ENCODE assay signal across 1 cellular context in the genomic region with DNA sequence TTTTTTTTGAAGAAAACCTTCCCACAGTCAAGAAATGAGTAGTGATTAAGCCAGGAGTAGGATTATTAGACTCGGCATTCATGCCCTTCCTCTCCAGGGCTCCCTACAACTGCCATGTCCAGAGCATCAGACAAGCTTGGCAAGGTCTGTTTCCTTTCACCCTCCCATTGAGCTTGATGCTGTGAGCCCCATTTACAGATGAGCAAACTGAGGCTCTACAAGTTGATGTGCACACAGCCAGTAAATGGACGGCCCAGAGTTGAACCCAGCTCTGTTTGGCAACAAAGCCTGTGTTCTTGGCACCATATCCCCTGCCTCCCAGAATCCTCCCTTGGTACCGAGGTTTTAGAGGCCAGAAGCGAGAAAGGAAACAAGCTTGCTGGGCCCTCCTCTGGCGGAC.
TF ChIP-seq lines count a peak whose summit lies in the region.

No MANE protein-coding gene starts in this region.

TF ChIP-seq in K562, 482 proteins besides CTCF, POLR2A, EP300 and RAD21 (continued from another document and continues in another):
- no peak for TF ChIP-seq E2F8 (IDR thresholded peaks at IDR 0.05; ENCODE audit: low read depth, partially characterized antibody)
- no peak for TF ChIP-seq SETDB1 (IDR thresholded peaks at IDR 0.05; ENCODE audit: low read length)
- no peak for TF ChIP-seq MTA3 (IDR thresholded peaks at IDR 0.05; ENCODE audit: borderline replicate concordance)
- TF ChIP-seq, protein P1, sequence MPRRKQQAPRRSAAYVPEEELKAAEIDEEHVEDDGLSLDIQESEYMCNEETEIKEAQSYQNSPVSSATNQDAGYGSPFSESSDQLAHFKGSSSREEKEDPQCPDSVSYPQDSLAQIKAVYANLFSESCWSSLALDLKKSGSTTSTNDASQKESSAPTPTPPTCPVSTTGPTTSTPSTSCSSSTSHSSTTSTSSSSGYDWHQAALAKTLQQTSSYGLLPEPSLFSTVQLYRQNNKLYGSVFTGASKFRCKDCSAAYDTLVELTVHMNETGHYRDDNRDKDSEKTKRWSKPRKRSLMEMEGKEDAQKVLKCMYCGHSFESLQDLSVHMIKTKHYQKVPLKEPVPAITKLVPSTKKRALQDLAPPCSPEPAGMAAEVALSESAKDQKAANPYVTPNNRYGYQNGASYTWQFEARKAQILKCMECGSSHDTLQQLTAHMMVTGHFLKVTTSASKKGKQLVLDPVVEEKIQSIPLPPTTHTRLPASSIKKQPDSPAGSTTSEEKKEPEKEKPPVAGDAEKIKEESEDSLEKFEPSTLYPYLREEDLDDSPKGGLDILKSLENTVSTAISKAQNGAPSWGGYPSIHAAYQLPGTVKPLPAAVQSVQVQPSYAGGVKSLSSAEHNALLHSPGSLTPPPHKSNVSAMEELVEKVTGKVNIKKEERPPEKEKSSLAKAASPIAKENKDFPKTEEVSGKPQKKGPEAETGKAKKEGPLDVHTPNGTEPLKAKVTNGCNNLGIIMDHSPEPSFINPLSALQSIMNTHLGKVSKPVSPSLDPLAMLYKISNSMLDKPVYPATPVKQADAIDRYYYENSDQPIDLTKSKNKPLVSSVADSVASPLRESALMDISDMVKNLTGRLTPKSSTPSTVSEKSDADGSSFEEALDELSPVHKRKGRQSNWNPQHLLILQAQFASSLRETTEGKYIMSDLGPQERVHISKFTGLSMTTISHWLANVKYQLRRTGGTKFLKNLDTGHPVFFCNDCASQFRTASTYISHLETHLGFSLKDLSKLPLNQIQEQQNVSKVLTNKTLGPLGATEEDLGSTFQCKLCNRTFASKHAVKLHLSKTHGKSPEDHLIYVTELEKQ (CRISPR knock-in tag; IDR thresholded peaks at IDR 0.05), result no peak
- peak; percentile 24; the same call in 1 of the 2 replicates for TF ChIP-seq ZKSCAN1 (IDR thresholded peaks at IDR 0.05; ENCODE audit: low read depth, low read length)
- TF ChIP-seq FIP1L1 (IDR thresholded peaks at IDR 0.05; ENCODE audit: low read depth, low read length, poor library complexity, severe bottlenecking), result no peak
- no peak for TF ChIP-seq LCOR (CRISPR knock-in tag; IDR thresholded peaks at IDR 0.05)
- no peak for TF ChIP-seq TEAD1 (CRISPR knock-in tag; IDR thresholded peaks at IDR 0.05)
- TF ChIP-seq SMARCE1 (IDR thresholded peaks at IDR 0.05), result no peak
- no peak for TF ChIP-seq IRF9 (tag; IDR thresholded peaks at IDR 0.05)
- no peak for TF ChIP-seq HSF4 (CRISPR knock-in tag; IDR thresholded peaks at IDR 0.05; ENCODE audit: borderline replicate concordance)
- no peak for TF ChIP-seq NONO (IDR thresholded peaks at IDR 0.05; ENCODE audit: low read depth in 2 of 2, low read length in 1 of 2)
- no peak for TF ChIP-seq ARID3A (IDR thresholded peaks at IDR 0.05; ENCODE audit: borderline replicate concordance, low read depth, low read length)
- TF ChIP-seq, protein P2, sequence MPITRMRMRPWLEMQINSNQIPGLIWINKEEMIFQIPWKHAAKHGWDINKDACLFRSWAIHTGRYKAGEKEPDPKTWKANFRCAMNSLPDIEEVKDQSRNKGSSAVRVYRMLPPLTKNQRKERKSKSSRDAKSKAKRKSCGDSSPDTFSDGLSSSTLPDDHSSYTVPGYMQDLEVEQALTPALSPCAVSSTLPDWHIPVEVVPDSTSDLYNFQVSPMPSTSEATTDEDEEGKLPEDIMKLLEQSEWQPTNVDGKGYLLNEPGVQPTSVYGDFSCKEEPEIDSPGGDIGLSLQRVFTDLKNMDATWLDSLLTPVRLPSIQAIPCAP (CRISPR knock-in tag; IDR thresholded peaks at IDR 0.05; ENCODE audit: borderline replicate concordance), result no peak
- no peak for TF ChIP-seq GABPB2 (CRISPR knock-in tag; conservative IDR thresholded peaks at IDR 0.05)
- 0 out of 2 replicates have a peak, but pooled peaks have one; percentile 11 for TF ChIP-seq RB1 (IDR thresholded peaks at IDR 0.05; ENCODE audit: low read depth)
- TF ChIP-seq TAL1 (IDR thresholded peaks at IDR 0.05), result no peak
- no peak for TF ChIP-seq UBTF (IDR thresholded peaks at IDR 0.05; ENCODE audit: borderline replicate concordance in 1 of 2, low read depth in 2 of 2, low read length in 2 of 2)
- TF ChIP-seq HMGXB4 (CRISPR knock-in tag; IDR thresholded peaks at IDR 0.05), result no peak
- no peak for TF ChIP-seq RBFOX2 (IDR thresholded peaks at IDR 0.05; ENCODE audit: low read depth, low read length)
- TF ChIP-seq IRF2 (CRISPR knock-in tag; IDR thresholded peaks at IDR 0.05), result no peak
- no peak for TF ChIP-seq MAZ (CRISPR knock-in tag; conservative IDR thresholded peaks at IDR 0.05 in 1 of 2, IDR thresholded peaks at IDR 0.05 in 1 of 2)
- TF ChIP-seq NR0B1 (IDR thresholded peaks at IDR 0.05; ENCODE audit: partially characterized antibody), result no peak
- TF ChIP-seq, protein P3, sequence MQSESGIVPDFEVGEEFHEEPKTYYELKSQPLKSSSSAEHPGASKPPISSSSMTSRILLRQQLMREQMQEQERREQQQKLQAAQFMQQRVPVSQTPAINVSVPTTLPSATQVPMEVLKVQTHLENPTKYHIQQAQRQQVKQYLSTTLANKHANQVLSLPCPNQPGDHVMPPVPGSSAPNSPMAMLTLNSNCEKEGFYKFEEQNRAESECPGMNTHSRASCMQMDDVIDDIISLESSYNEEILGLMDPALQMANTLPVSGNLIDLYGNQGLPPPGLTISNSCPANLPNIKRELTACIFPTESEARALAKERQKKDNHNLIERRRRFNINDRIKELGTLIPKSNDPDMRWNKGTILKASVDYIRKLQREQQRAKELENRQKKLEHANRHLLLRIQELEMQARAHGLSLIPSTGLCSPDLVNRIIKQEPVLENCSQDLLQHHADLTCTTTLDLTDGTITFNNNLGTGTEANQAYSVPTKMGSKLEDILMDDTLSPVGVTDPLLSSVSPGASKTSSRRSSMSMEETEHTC (IDR thresholded peaks at IDR 0.05), result no peak
- no peak for TF ChIP-seq ZFP30 (CRISPR knock-in tag; IDR thresholded peaks at IDR 0.05; ENCODE audit: borderline replicate concordance)
- no peak for TF ChIP-seq NCOA2 (IDR thresholded peaks at IDR 0.05; ENCODE audit: partially characterized antibody in 2 of 2)
- peak; percentile 56; the same call in 1 of the 2 replicates for TF ChIP-seq HDAC2 (IDR thresholded peaks at IDR 0.05)
- TF ChIP-seq RBM14 (IDR thresholded peaks at IDR 0.05; ENCODE audit: borderline replicate concordance, insufficient read depth, low read depth, low read length), result no peak
- no peak for TF ChIP-seq ZFP1 (CRISPR knock-in tag; IDR thresholded peaks at IDR 0.05)
- TF ChIP-seq, protein P4, sequence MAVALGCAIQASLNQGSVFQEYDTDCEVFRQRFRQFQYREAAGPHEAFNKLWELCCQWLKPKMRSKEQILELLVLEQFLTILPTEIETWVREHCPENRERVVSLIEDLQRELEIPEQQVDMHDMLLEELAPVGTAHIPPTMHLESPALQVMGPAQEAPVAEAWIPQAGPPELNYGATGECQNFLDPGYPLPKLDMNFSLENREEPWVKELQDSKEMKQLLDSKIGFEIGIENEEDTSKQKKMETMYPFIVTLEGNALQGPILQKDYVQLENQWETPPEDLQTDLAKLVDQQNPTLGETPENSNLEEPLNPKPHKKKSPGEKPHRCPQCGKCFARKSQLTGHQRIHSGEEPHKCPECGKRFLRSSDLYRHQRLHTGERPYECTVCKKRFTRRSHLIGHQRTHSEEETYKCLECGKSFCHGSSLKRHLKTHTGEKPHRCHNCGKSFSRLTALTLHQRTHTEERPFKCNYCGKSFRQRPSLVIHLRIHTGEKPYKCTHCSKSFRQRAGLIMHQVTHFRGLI (CRISPR knock-in tag; IDR thresholded peaks at IDR 0.05), result no peak
- TF ChIP-seq PTBP1 (IDR thresholded peaks at IDR 0.05; ENCODE audit: low read depth, low read length), result 0 out of 2 replicates have a peak, but pooled peaks have one; percentile 42
- TF ChIP-seq CHD1 (IDR thresholded peaks at IDR 0.05; ENCODE audit: low read length), result no peak
- TF ChIP-seq TCFL5 (CRISPR knock-in tag; conservative IDR thresholded peaks at IDR 0.05), result no peak
- TF ChIP-seq, protein P5, sequence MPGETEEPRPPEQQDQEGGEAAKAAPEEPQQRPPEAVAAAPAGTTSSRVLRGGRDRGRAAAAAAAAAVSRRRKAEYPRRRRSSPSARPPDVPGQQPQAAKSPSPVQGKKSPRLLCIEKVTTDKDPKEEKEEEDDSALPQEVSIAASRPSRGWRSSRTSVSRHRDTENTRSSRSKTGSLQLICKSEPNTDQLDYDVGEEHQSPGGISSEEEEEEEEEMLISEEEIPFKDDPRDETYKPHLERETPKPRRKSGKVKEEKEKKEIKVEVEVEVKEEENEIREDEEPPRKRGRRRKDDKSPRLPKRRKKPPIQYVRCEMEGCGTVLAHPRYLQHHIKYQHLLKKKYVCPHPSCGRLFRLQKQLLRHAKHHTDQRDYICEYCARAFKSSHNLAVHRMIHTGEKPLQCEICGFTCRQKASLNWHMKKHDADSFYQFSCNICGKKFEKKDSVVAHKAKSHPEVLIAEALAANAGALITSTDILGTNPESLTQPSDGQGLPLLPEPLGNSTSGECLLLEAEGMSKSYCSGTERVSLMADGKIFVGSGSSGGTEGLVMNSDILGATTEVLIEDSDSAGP (CRISPR knock-in tag; IDR thresholded peaks at IDR 0.05), result no peak
